In the genomic region with DNA sequence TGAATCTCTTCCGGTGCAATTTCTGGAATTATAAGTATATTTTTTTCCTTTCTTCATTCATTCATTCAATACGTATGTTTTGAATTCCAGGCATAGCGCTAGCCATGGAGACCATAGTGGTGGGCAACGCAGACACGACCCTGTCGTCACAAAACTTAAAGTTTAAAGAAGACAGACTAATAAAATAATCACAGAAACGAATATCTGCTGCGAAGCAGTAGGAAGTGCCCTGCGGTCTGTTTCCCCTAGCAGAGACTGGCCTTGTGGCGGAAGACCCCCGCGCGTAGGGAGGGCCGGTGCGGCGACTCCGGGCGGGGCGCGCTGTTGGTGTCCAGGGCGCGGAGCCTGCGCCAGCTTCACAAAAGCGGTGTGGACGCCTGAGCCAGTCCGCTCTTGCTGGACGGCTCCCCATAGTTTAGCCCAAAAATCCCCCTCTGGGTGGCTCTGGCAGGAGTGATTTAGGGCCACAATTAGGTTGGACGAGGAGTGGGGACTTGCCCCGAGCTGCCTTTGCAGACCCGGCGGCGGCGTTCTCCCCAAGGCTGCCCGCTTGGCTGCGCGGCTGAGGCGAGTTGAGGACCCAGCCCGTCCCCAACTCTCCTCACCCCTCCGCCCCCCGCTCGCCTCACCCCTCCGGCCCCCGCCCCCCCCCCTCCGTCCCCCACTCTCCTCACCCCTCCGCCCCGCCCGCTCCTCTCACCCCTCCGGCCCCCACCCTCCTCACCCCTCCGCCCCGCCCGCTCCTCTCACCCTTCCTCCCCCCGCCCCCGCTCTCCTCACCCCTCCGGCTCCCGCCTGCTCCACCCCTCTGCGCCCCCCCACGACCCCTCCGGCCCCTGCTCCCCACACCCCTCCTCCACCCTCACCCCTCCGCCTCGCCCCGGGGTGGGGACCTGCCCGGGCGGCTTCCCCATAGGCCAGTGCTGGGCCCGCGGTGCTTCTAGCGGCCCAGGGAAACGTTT, we compare ENCODE assay signal across 9 cellular contexts. TPM values are rescaled to one million over a fixed set of nuclear protein-coding genes. Genes with fewer than 3 reads are reported as not detected.
DNase-seq lines count a peak whose midpoint lies in the region; ATAC-seq and TF ChIP-seq lines count a peak whose summit lies in the region.
"Had no signal": no experiment of that assay in that cellular context is flagged by ENCODE, and none has a peak within 500 bp of the region (broad histone marks: within the 10 kb centered on the region; RNA-seq: fewer than 3 reads in every experiment).

No MANE protein-coding gene starts in this region.

- peak overlapping the region; percentile 65 for H3K4me3 Mint-ChIP-seq in activated CD8-positive, alpha-beta memory T cell treated with anti-CD3 and anti-CD28 coated beads, Interleukin-2, amount 10 ng/mL, durations not matched to agents 7 days and 5 days
- H3K4me3 Mint-ChIP-seq in osteocyte (ENCODE audit: unreplicated experiment) = peak overlapping the region; percentile 69

- peaks cover 16% of the 10 kb centered on the region for H3K27me3 Mint-ChIP-seq in activated CD8-positive, alpha-beta memory T cell treated with anti-CD3 and anti-CD28 coated beads, Interleukin-2, amount 10 ng/mL, durations not matched to agents 7 days and 5 days
- H3K27me3 Mint-ChIP-seq in osteocyte (ENCODE audit: unreplicated experiment) = no peaks in the 10 kb centered on the region

- CTCF ChIA-PET in activated CD8-positive, alpha-beta memory T cell treated with anti-CD3 and anti-CD28 coated beads, Interleukin-2, amount 10 ng/mL, durations not matched to agents 7 days and 5 days (lab: Charles Lee) = interaction anchor here (1.1 kb wide), 1 partner anchor 132 kb away, joined by 3 read pairs; no protein-coding TSS in a partner anchor

- peak; percentile 54 for DNase-seq in NCI-H2227 (lab: John Stamatoyannopoulos, UW; ENCODE audit: unreplicated experiment)
- DNase-seq in NCI-H2227 treated with DMSO at 0.1 percent for 48 hours (lab: John Stamatoyannopoulos, UW) = no peak
- peak; percentile 45 for DNase-seq in activated CD8-positive, alpha-beta memory T cell treated with anti-CD3 and anti-CD28 coated beads, Interleukin-2, amount 10 ng/mL, durations not matched to agents 7 days and 5 days
- no peak for DNase-seq in foreskin keratinocyte
- DNase-seq in osteocyte (ENCODE audit: extremely low spot score, unreplicated experiment) = peak; percentile 86
- no peak for DNase-seq in SK-N-DZ (ENCODE audit: low spot score)
- no peak for DNase-seq in hippocampal formation (lab: John Stamatoyannopoulos, UW)
- DNase-seq in epidermal melanocyte (ENCODE audit: insufficient read length, low spot score) = no peak

- H3K27me3 ChIP-seq in foreskin keratinocyte = no peaks in the 10 kb centered on the region
- H3K27me3 ChIP-seq: SJSA1 had no signal

- no peaks in the 10 kb centered on the region for H3K4me1 ChIP-seq in foreskin keratinocyte

- peak overlapping the region; percentile 73 for H3K27ac Mint-ChIP-seq in activated CD8-positive, alpha-beta memory T cell treated with anti-CD3 and anti-CD28 coated beads, Interleukin-2, amount 10 ng/mL, durations not matched to agents 7 days and 5 days
- H3K27ac Mint-ChIP-seq in osteocyte (ENCODE audit: unreplicated experiment) = peak overlapping the region; percentile 82

- H3K27ac ChIP-seq in foreskin keratinocyte = no peak overlapping the region
- H3K27ac ChIP-seq: SJSA1 had no signal

- no peaks in the 10 kb centered on the region for H3K9me3 Mint-ChIP-seq in activated CD8-positive, alpha-beta memory T cell treated with anti-CD3 and anti-CD28 coated beads, Interleukin-2, amount 10 ng/mL, durations not matched to agents 7 days and 5 days (ENCODE audit: low read depth)
- no peaks in the 10 kb centered on the region for H3K9me3 Mint-ChIP-seq in osteocyte (ENCODE audit: unreplicated experiment)

- H3K4me1 Mint-ChIP-seq in activated CD8-positive, alpha-beta memory T cell treated with anti-CD3 and anti-CD28 coated beads, Interleukin-2, amount 10 ng/mL, durations not matched to agents 7 days and 5 days = peaks cover 30% of the 10 kb centered on the region
- peaks cover 53% of the 10 kb centered on the region for H3K4me1 Mint-ChIP-seq in osteocyte (ENCODE audit: unreplicated experiment)

- no peaks in the 10 kb centered on the region for H3K36me3 Mint-ChIP-seq in activated CD8-positive, alpha-beta memory T cell treated with anti-CD3 and anti-CD28 coated beads, Interleukin-2, amount 10 ng/mL, durations not matched to agents 7 days and 5 days
- no peaks in the 10 kb centered on the region for H3K36me3 Mint-ChIP-seq in osteocyte (ENCODE audit: unreplicated experiment)

- ATAC-seq in activated CD8-positive, alpha-beta memory T cell treated with anti-CD3 and anti-CD28 coated beads, Interleukin-2, amount 10 ng/mL, durations not matched to agents 7 days and 5 days = peak; percentile 60
- peak; percentile 59 for ATAC-seq in foreskin keratinocyte

- no peak for TF ChIP-seq CTCF in foreskin keratinocyte (conservative IDR thresholded peaks at IDR 0.05)
- TF ChIP-seq CTCF in osteocyte (IDR thresholded peaks at IDR 0.05) = no peak

RNA-seq across cellular contexts. Expression of gene LATS2, which starts 14.2 kb away (rescaled TPM):
- 1 to 10 TPM; 2.8 to 4.7 TPM for total RNA-seq in activated CD8-positive, alpha-beta memory T cell treated with anti-CD3 and anti-CD28 coated beads, Interleukin-2, amount 10 ng/mL, durations not matched to agents 7 days and 5 days
- total RNA-seq in foreskin keratinocyte (12.0 and 12.6 TPM in 2 replicates), osteocyte (48.9 and 58.3 TPM in 2 replicates)
- polyA plus RNA-seq in foreskin keratinocyte = 3.1 and 3.3 TPM in 2 replicates
- polyA plus RNA-seq in SK-N-DZ (2014; cell fraction: cytosol; rRNA removed) = not detected in 2 replicates
- not detected in 2 replicates for polyA plus RNA-seq in SK-N-DZ (2014; cell fraction: nucleus; rRNA removed)

Comparison
In these comparisons a context has a peak if more than half of its experiments do, and no peak if none do; other contexts are left out.
1. DNase-seq: peak in NCI-H2227 (single experiment), activated CD8-positive, alpha-beta memory T cell treated with anti-CD3 and anti-CD28 coated beads, Interleukin-2, amount 10 ng/mL, durations not matched to agents 7 days and 5 days (single experiment) and osteocyte (single experiment); none in NCI-H2227 treated with DMSO at 0.1 percent for 48 hours (single experiment), foreskin keratinocyte (0 of 2), SK-N-DZ (single experiment), hippocampal formation (0 of 2) and epidermal melanocyte (single experiment).